10 cellular contexts compared by ENCODE assay signal in genomic region chr10:15123749-15124184, GRCh38. TPM values are rescaled to one million over a fixed set of nuclear protein-coding genes. Genes with fewer than 3 reads are reported as not detected.
DNase-seq lines count a peak whose midpoint lies in the region; ATAC-seq and TF ChIP-seq lines count a peak whose summit lies in the region.
"Had no signal": no experiment of that assay in that cellular context is flagged by ENCODE, and none has a peak within 500 bp of the region (broad histone marks: within the 10 kb centered on the region; RNA-seq: fewer than 3 reads in every experiment).

No MANE protein-coding gene starts in this region.

- no peak overlapping the region for H3K9ac ChIP-seq in adipocyte (ENCODE audit: low read length)

- H3K27me3 ChIP-seq in adipocyte (replicated peaks; ENCODE audit: control insufficient read depth, insufficient read depth, low read length) (no peaks in the 10 kb centered on the region), GM23338 (ENCODE audit: insufficient read depth) (no peaks in the 10 kb centered on the region)

- ATAC-seq in HG02610 (IDR thresholded peaks at IDR 0.05; ENCODE audit: unreplicated experiment) (peak; percentile 44), GM19395 (IDR thresholded peaks at IDR 0.05; ENCODE audit: unreplicated experiment) (no peak), GM23338 (no peak)

- H3K4me1 Mint-ChIP-seq in mesothelial cell of epicardium (peaks cover 2% of the 10 kb centered on the region), GM23338 (no peaks in the 10 kb centered on the region)
- H3K4me1 Mint-ChIP-seq: nephron had no signal

- H3K27ac Mint-ChIP-seq in mesothelial cell of epicardium (peak overlapping the region; percentile 47), GM23338 (no peak overlapping the region)
- H3K27ac Mint-ChIP-seq: nephron had no signal

- no peak overlapping the region for H3K4me3 Mint-ChIP-seq in mesothelial cell of epicardium
- H3K4me3 Mint-ChIP-seq in GM23338, result no peak overlapping the region
- H3K4me3 Mint-ChIP-seq: nephron had no signal

- H3K9me3 ChIP-seq in adipocyte (ENCODE audit: control insufficient read depth, low read length), result no peaks in the 10 kb centered on the region

- H3K79me2 ChIP-seq in GM23338 (replicated peaks; ENCODE audit: insufficient read depth), result no peaks in the 10 kb centered on the region

- TF ChIP-seq CTCF in mesothelial cell of epicardium (IDR thresholded peaks at IDR 0.05; ENCODE audit: unreplicated experiment) (no peak), GM23338 (conservative IDR thresholded peaks at IDR 0.05; ENCODE audit: low read depth in 2 of 2) (no peak)

- peaks cover 32% of the 10 kb centered on the region for H3K36me3 Mint-ChIP-seq in mesothelial cell of epicardium
- peaks cover 26% of the 10 kb centered on the region for H3K36me3 Mint-ChIP-seq in GM23338 (ENCODE audit: low read depth)

- H2AFZ ChIP-seq in GM23338, result no peak overlapping the region

- H3K36me3 ChIP-seq in adipocyte (ENCODE audit: control insufficient read depth, insufficient read depth, low read length, severe bottlenecking) (peaks cover 66% of the 10 kb centered on the region), GM23338 (ENCODE audit: insufficient read depth) (peaks cover 10% of the 10 kb centered on the region; the same call in 1 of the 2 replicates)

- no peaks in the 10 kb centered on the region for H4K20me1 ChIP-seq in GM23338 (replicated peaks; ENCODE audit: insufficient read depth)

- H3F3A ChIP-seq in GM23338 (replicated peaks; ENCODE audit: low read depth), result no peaks in the 10 kb centered on the region

- no peaks in the 10 kb centered on the region for H3K27me3 Mint-ChIP-seq in mesothelial cell of epicardium (ENCODE audit: low read depth)
- peaks cover 2% of the 10 kb centered on the region for H3K27me3 Mint-ChIP-seq in GM23338 (ENCODE audit: insufficient read depth, low read depth, poor library complexity)

- H3K4me3 ChIP-seq in adipocyte (ENCODE audit: low read length) (no peak overlapping the region), GM23338 (no peak overlapping the region)

- H3K9me2 ChIP-seq in GM23338 (ENCODE audit: insufficient read depth), result no peaks in the 10 kb centered on the region

- no peak overlapping the region for H3K4me2 ChIP-seq in GM23338

- peaks cover 24% of the 10 kb centered on the region for H3K4me1 ChIP-seq in adipocyte (ENCODE audit: control insufficient read depth, insufficient read depth, low read length)
- H3K4me1 ChIP-seq in GM23338 (ENCODE audit: insufficient read depth), result no peaks in the 10 kb centered on the region

- H3K9me3 Mint-ChIP-seq in mesothelial cell of epicardium (no peaks in the 10 kb centered on the region), GM23338 (peaks cover 3% of the 10 kb centered on the region; the same call in 1 of the 3 replicates)
- H3K9me3 Mint-ChIP-seq: nephron had no signal

- H3K27ac ChIP-seq in GM23338 (ENCODE audit: low read depth), result no peak overlapping the region

- DNase-seq in ELR (ENCODE audit: low read depth) (peak; percentile 77), adipocyte (ENCODE audit: low read depth) (peak; percentile 68), mesothelial cell of epicardium (ENCODE audit: low spot score in 2 of 2, unreplicated experiment in 2 of 2) (no peak), OCI-M1 (lab: John Stamatoyannopoulos, UW) (no peak), GM23338 (ENCODE audit: low spot score) (no peak), middle frontal gyrus (ENCODE audit: extremely low spot score, low spot score) (no peak)
- DNase-seq: GDM1 had no signal

TF ChIP-seq in GM23338, 12 proteins besides CTCF, POLR2A, EP300 and RAD21:
- no peak for TF ChIP-seq STAT1 (IDR thresholded peaks at IDR 0.05; ENCODE audit: unreplicated experiment)

RNA-seq across cellular contexts. Expression of gene RPP38, which starts 26.6 kb away (rescaled TPM):
- 16.0 to 16.2 TPM (median 16.2 TPM) in 3 replicates for total RNA-seq in mesothelial cell of epicardium
- total RNA-seq in GM23338 (2014; rRNA removed; shearing (Covaris generic)), result 17.8 and 20.1 TPM in 2 replicates
- 42.8 and 50.7 TPM in 2 replicates for polyA plus RNA-seq in GM23338 (2016; fragmentation: Nextera tagmentation; extraction: Ambion mirVana)

RNA-seq across cellular contexts. Expression of gene ACBD7, which starts 35.2 kb away (rescaled TPM):
- total RNA-seq in mesothelial cell of epicardium, result 2.1 to 3.1 TPM (median 2.4 TPM) in 3 replicates
- 14.7 and 24.1 TPM in 2 replicates for total RNA-seq in GM23338 (2014; rRNA removed; shearing (Covaris generic))
- polyA plus RNA-seq in GM23338 (2016; fragmentation: Nextera tagmentation; extraction: Ambion mirVana), result 1.2 and 2.8 TPM in 2 replicates

RNA-seq across cellular contexts. Expression of gene NMT2, which starts 44.7 kb away (rescaled TPM):
- 19.3 to 21.9 TPM (median 20.0 TPM) in 3 replicates for total RNA-seq in mesothelial cell of epicardium
- 16.8 and 17.4 TPM in 2 replicates for total RNA-seq in GM23338 (2014; rRNA removed; shearing (Covaris generic))
- polyA plus RNA-seq in GM23338 (2016; fragmentation: Nextera tagmentation; extraction: Ambion mirVana), result 10.1 and 11.7 TPM in 2 replicates

Comparison
In these comparisons a context has a peak if more than half of its experiments do, and no peak if none do; other contexts are left out.
1. DNase-seq: peak in ELR (single experiment) and adipocyte (single experiment); none in mesothelial cell of epicardium (0 of 2), OCI-M1 (single experiment), GM23338 (single experiment) and middle frontal gyrus (single experiment).